1 cellular context compared by ENCODE assay signal in the genomic region with DNA sequence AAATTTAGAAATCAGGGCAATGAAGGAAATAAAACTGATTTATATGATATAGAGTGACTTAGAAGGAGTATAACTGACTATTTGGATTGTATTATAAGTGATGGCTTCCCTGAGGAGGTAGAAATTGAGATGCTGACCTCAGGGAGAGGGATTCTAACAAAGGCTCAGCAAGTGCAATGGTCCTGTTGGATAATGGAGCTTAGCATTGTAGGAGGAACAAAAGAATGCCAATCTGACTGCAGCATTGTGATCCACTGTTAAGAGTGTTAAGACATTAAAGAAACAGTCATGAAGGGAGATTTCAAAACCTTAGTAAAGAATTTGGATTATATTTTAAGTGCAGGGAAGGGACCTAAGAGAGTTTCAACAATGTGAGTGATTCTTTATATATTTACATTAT.
A peak's percentile ranks its signal among the peaks of the same experiment; 100 is the strongest.
TF ChIP-seq lines count a peak whose summit lies in the region.

No MANE protein-coding gene starts in this region.

TF ChIP-seq in GM23338, 12 proteins besides CTCF, POLR2A, EP300 and RAD21 (continued from another document):
- TF ChIP-seq, protein P1, sequence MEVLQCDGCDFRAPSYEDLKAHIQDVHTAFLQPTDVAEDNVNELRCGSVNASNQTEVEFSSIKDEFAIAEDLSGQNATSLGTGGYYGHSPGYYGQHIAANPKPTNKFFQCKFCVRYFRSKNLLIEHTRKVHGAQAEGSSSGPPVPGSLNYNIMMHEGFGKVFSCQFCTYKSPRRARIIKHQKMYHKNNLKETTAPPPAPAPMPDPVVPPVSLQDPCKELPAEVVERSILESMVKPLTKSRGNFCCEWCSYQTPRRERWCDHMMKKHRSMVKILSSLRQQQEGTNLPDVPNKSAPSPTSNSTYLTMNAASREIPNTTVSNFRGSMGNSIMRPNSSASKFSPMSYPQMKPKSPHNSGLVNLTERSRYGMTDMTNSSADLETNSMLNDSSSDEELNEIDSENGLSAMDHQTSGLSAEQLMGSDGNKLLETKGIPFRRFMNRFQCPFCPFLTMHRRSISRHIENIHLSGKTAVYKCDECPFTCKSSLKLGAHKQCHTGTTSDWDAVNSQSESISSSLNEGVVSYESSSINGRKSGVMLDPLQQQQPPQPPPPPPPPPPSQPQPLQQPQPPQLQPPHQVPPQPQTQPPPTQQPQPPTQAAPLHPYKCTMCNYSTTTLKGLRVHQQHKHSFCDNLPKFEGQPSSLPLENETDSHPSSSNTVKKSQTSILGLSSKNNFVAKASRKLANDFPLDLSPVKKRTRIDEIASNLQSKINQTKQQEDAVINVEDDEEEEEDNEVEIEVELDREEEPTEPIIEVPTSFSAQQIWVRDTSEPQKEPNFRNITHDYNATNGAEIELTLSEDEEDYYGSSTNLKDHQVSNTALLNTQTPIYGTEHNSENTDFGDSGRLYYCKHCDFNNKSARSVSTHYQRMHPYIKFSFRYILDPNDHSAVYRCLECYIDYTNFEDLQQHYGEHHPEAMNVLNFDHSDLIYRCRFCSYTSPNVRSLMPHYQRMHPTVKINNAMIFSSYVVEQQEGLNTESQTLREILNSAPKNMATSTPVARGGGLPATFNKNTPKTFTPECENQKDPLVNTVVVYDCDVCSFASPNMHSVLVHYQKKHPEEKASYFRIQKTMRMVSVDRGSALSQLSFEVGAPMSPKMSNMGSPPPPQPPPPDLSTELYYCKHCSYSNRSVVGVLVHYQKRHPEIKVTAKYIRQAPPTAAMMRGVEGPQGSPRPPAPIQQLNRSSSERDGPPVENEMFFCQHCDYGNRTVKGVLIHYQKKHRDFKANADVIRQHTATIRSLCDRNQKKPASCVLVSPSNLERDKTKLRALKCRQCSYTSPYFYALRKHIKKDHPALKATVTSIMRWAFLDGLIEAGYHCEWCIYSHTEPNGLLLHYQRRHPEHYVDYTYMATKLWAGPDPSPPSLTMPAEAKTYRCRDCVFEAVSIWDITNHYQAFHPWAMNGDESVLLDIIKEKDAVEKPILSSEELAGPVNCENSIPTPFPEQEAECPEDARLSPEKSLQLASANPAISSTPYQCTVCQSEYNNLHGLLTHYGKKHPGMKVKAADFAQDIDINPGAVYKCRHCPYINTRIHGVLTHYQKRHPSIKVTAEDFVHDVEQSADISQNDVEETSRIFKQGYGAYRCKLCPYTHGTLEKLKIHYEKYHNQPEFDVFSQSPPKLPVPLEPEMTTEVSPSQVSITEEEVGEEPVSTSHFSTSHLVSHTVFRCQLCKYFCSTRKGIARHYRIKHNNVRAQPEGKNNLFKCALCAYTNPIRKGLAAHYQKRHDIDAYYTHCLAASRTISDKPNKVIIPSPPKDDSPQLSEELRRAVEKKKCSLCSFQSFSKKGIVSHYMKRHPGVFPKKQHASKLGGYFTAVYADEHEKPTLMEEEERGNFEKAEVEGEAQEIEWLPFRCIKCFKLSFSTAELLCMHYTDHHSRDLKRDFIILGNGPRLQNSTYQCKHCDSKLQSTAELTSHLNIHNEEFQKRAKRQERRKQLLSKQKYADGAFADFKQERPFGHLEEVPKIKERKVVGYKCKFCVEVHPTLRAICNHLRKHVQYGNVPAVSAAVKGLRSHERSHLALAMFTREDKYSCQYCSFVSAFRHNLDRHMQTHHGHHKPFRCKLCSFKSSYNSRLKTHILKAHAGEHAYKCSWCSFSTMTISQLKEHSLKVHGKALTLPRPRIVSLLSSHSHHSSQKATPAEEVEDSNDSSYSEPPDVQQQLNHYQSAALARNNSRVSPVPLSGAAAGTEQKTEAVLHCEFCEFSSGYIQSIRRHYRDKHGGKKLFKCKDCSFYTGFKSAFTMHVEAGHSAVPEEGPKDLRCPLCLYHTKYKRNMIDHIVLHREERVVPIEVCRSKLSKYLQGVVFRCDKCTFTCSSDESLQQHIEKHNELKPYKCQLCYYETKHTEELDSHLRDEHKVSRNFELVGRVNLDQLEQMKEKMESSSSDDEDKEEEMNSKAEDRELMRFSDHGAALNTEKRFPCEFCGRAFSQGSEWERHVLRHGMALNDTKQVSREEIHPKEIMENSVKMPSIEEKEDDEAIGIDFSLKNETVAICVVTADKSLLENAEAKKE (CRISPR knock-in tag; IDR thresholded peaks at IDR 0.05) = peak; percentile 25; the same call in 1 of the 2 replicates
